18 cellular contexts compared by ENCODE assay signal in the genomic region with DNA sequence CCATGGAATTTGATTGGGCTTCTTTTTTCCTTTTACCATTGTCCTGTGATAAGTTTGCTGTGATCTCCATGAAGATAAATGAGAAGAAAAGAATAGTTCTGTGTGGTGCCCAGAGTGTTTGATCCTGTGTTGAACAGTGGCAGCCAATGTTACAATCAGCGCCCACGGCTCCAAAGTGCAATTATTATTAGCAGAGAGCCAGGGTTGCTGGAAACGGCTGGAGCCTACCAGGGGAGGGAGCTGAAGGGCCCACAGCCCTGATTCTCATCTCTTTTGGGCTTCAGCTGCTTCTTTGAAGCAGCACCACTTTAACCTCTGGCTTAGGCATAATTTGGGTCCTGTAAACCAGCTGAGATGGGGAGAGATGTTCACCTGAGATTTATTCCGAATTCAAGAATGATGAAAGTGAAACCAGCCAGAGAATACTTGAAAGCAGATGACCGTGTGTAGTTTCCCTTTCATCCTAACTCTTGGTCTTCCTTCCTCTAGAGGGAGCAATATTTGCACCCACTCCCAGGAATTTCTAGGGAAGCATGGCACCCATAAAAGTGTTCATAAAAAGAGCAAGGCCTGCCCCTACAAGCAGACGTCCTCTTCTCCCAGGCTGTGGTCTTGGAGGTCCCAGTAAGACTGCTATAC.
DNase-seq lines count a peak whose midpoint lies in the region; ATAC-seq, FAIRE-seq and TF ChIP-seq lines count a peak whose summit lies in the region.
"Had no signal": no experiment of that assay in that cellular context is flagged by ENCODE, and none has a peak within 500 bp of the region (broad histone marks: within the 10 kb centered on the region; RNA-seq: fewer than 3 reads in every experiment).

No MANE protein-coding gene starts in this region.

- dilution Hi-C loops in keratinocyte (cut with MboI; ENCODE audit: extremely low pct_ligation_motif_present, low sequenced_read_pairs) = no loop called here

- no peaks in the 10 kb centered on the region for H3K79me2 ChIP-seq in keratinocyte (ENCODE audit: control insufficient read depth, insufficient read depth, low read length)
- H3K79me2 ChIP-seq: parathyroid adenoma had no signal

- H3K27me3 ChIP-seq in GM06990 (replicated peaks; ENCODE audit: control insufficient read depth, insufficient read depth, low read length) (no peaks in the 10 kb centered on the region), keratinocyte (ENCODE audit: control insufficient read depth, extremely low read depth, insufficient read depth, low read length) (no peaks in the 10 kb centered on the region)
- no peaks in the 10 kb centered on the region for H3K27me3 ChIP-seq in CD8-positive, alpha-beta T cell (ENCODE audit: insufficient read depth, low read length)
- H3K27me3 ChIP-seq: upper lobe of right lung had no signal

- POLR2A ChIA-PET in CD8-positive, alpha-beta T cell (lab: Charles Lee) = no interaction called here

- CTCF ChIA-PET in CD8-positive, alpha-beta T cell (lab: Charles Lee) = no interaction called here

- no peaks in the 10 kb centered on the region for H3K9me1 ChIP-seq in keratinocyte (ENCODE audit: control insufficient read depth, extremely low read depth, insufficient read depth, low read length)

- H3K4me1 Mint-ChIP-seq in stimulated activated naive B cell treated with anti-CD40 and anti-IgM and Interleukin-4, amounts not matched to agents 10 μg/mL and 1 μg/mL and 100 μg/mL, for 72 hours = peaks cover 5 to 7% of the 10 kb centered on the region in 2 donors
- H3K4me1 Mint-ChIP-seq in nephron progenitor cell = no peaks in the 10 kb centered on the region
- H3K4me1 Mint-ChIP-seq in CD8-positive, alpha-beta T cell (ENCODE audit: low read depth) = no peaks in the 10 kb centered on the region
- H3K4me1 Mint-ChIP-seq: stimulated activated effector memory CD8-positive, alpha-beta T cell treated with anti-CD3 and anti-CD28 coated beads, Interleukin-12 subunit alpha, Interleukin-12 subunit beta, amount 100 ng/mL, for 72 hours; T-helper 17 cell had no signal

- FAIRE-seq in keratinocyte (lab: Jason Lieb, UNC) = no peak
- FAIRE-seq: astrocyte, kidney had no signal

- no peaks in the 10 kb centered on the region for H3K9me3 ChIP-seq in keratinocyte (ENCODE audit: control insufficient read depth, low read depth, low read length)
- no peaks in the 10 kb centered on the region for H3K9me3 ChIP-seq in CD8-positive, alpha-beta T cell (ENCODE audit: low read length)

- no peaks in the 10 kb centered on the region for H3K27me3 Mint-ChIP-seq in stimulated activated naive B cell treated with anti-CD40 and anti-IgM and Interleukin-4, amounts not matched to agents 10 μg/mL and 1 μg/mL and 100 μg/mL, for 72 hours
- H3K27me3 Mint-ChIP-seq in nephron progenitor cell (ENCODE audit: low read depth, poor library complexity) = peaks cover 12% of the 10 kb centered on the region
- no peaks in the 10 kb centered on the region for H3K27me3 Mint-ChIP-seq in CD8-positive, alpha-beta T cell (ENCODE audit: low read depth)
- H3K27me3 Mint-ChIP-seq: T-helper 17 cell had no signal

- DNase-seq in GM06990 (ENCODE audit: extremely low read depth, insufficient read length) (no peak), SK-MEL-5 (ENCODE audit: low read depth, low spot score) (peak; percentile 22), keratinocyte (ENCODE audit: low read depth, low spot score) (no peak), nephron progenitor cell (no peak)
- no peak for DNase-seq in stimulated activated naive B cell treated with anti-CD40 and anti-IgM and Interleukin-4, amounts not matched to agents 10 μg/mL and 1 μg/mL and 100 μg/mL, for 72 hours
- no peak for DNase-seq in CD8-positive, alpha-beta T cell
- DNase-seq: activated CD4-positive, CD25-positive, alpha-beta regulatory T cell treated with anti-CD3 and anti-CD28 coated beads, Interleukin-2, amount 50 U/mL, for 72 hours; activated naive CD4-positive, alpha-beta T cell treated with Interleukin-2 at 50 U/mL for 16 hours; kidney; NCI-H187 treated with DMSO at 0.1 percent for 48 hours; NCI-H510A treated with DMSO at 0.1 percent for 48 hours; T-helper 17 cell; upper lobe of right lung had no signal

- no peak overlapping the region for H3K4me2 ChIP-seq in keratinocyte (ENCODE audit: control insufficient read depth, extremely low read depth, insufficient read depth, low read depth, low read length)

- H3K27ac ChIP-seq in 22Rv1 = no peak overlapping the region
- H3K27ac ChIP-seq in keratinocyte (ENCODE audit: control insufficient read depth, insufficient read depth, low read length) = no peak overlapping the region
- no peak overlapping the region for H3K27ac ChIP-seq in CD8-positive, alpha-beta T cell (ENCODE audit: low read depth, low read length)
- H3K27ac ChIP-seq: parathyroid adenoma, upper lobe of right lung had no signal

- H3K4me1 ChIP-seq in keratinocyte (ENCODE audit: control insufficient read depth, extremely low read depth, insufficient read depth, low read length) = no peaks in the 10 kb centered on the region
- no peaks in the 10 kb centered on the region for H3K4me1 ChIP-seq in CD8-positive, alpha-beta T cell (ENCODE audit: insufficient read depth, low read length)
- H3K4me1 ChIP-seq: parathyroid adenoma, upper lobe of right lung had no signal

- H3K27ac Mint-ChIP-seq in stimulated activated naive B cell treated with anti-CD40 and anti-IgM and Interleukin-4, amounts not matched to agents 10 μg/mL and 1 μg/mL and 100 μg/mL, for 72 hours = no peak overlapping the region
- H3K27ac Mint-ChIP-seq in nephron progenitor cell = no peak overlapping the region
- H3K27ac Mint-ChIP-seq in CD8-positive, alpha-beta T cell = no peak overlapping the region
- H3K27ac Mint-ChIP-seq: stimulated activated effector memory CD8-positive, alpha-beta T cell treated with anti-CD3 and anti-CD28 coated beads, Interleukin-12 subunit alpha, Interleukin-12 subunit beta, amount 100 ng/mL, for 72 hours; T-helper 17 cell had no signal

- no peaks in the 10 kb centered on the region for H3K36me3 ChIP-seq in GM06990 (ENCODE audit: control insufficient read depth, insufficient read depth, low read length)
- no peaks in the 10 kb centered on the region for H3K36me3 ChIP-seq in keratinocyte (ENCODE audit: control insufficient read depth in 2 of 2, extremely low read depth in 1 of 2, insufficient read depth in 2 of 2, low read length in 2 of 2)
- no peaks in the 10 kb centered on the region for H3K36me3 ChIP-seq in CD8-positive, alpha-beta T cell (ENCODE audit: insufficient read depth, low read length)
- H3K36me3 ChIP-seq: upper lobe of right lung had no signal

- TF ChIP-seq CTCF in 22Rv1 (IDR thresholded peaks at IDR 0.05) (peak; percentile 23), GM06990 (IDR thresholded peaks at IDR 0.05; ENCODE audit: insufficient read depth, low read length, poor library complexity, severe bottlenecking) (peak; percentile 6), keratinocyte (optimal IDR thresholded peaks at IDR 0.05 in 1 of 3, IDR thresholded peaks at IDR 0.05 in 1 of 3, conservative IDR thresholded peaks at IDR 0.05 in 1 of 3; ENCODE audit: extremely low read depth in 1 of 3, insufficient read depth in 2 of 3, low read length in 3 of 3) (peak in 2 of 3 experiments; percentile 7 to 11), nephron progenitor cell (IDR thresholded peaks at IDR 0.05) (no peak)
- TF ChIP-seq CTCF in CD8-positive, alpha-beta T cell (IDR thresholded peaks at IDR 0.05) = no peak

- H3K9ac ChIP-seq in keratinocyte (ENCODE audit: control insufficient read depth, extremely low read depth, insufficient read depth, low read length) = no peak overlapping the region
- H3K9ac ChIP-seq: parathyroid adenoma had no signal

- in situ Hi-C loops in SK-MEL-5 (cut with HindIII; ENCODE audit: low pct_unique_long_range_greater_than_20kb, low sequenced_read_pairs) = no loop called here

- H2AFZ ChIP-seq in keratinocyte (ENCODE audit: control insufficient read depth, low read length) = no peak overlapping the region
- H2AFZ ChIP-seq: parathyroid adenoma had no signal

- no peak for ATAC-seq in stimulated activated naive B cell treated with anti-CD40 and anti-IgM and Interleukin-4, amounts not matched to agents 10 μg/mL and 1 μg/mL and 100 μg/mL, for 72 hours (replicated peaks)
- no peak for ATAC-seq in CD8-positive, alpha-beta T cell
- ATAC-seq in GM21737 (IDR thresholded peaks at IDR 0.05; ENCODE audit: unreplicated experiment) = no peak
- ATAC-seq: stimulated activated effector memory CD8-positive, alpha-beta T cell treated with anti-CD3 and anti-CD28 coated beads, Interleukin-12 subunit alpha, Interleukin-12 subunit beta, amount 100 ng/mL, for 72 hours; T-helper 17 cell; upper lobe of right lung had no signal

- H4K20me1 ChIP-seq in keratinocyte (ENCODE audit: control insufficient read depth, extremely low read depth, insufficient read depth, low read length) = no peaks in the 10 kb centered on the region

- no peak overlapping the region for H3K4me3 Mint-ChIP-seq in stimulated activated naive B cell treated with anti-CD40 and anti-IgM and Interleukin-4, amounts not matched to agents 10 μg/mL and 1 μg/mL and 100 μg/mL, for 72 hours
- H3K4me3 Mint-ChIP-seq in nephron progenitor cell = no peak overlapping the region
- H3K4me3 Mint-ChIP-seq in CD8-positive, alpha-beta T cell = no peak overlapping the region
- H3K4me3 Mint-ChIP-seq: stimulated activated effector memory CD8-positive, alpha-beta T cell treated with anti-CD3 and anti-CD28 coated beads, Interleukin-12 subunit alpha, Interleukin-12 subunit beta, amount 100 ng/mL, for 72 hours; T-helper 17 cell had no signal

- peaks cover 15% of the 10 kb centered on the region in 2 donors for H3K9me3 Mint-ChIP-seq in stimulated activated naive B cell treated with anti-CD40 and anti-IgM and Interleukin-4, amounts not matched to agents 10 μg/mL and 1 μg/mL and 100 μg/mL, for 72 hours
- peaks cover 25% of the 10 kb centered on the region for H3K9me3 Mint-ChIP-seq in nephron progenitor cell
- H3K9me3 Mint-ChIP-seq in CD8-positive, alpha-beta T cell = peaks cover 15% of the 10 kb centered on the region

- intact Hi-C loops in CD8-positive, alpha-beta T cell (cut with DNase I, micrococcal nuclease) = no loop called here

- H3K4me3 ChIP-seq in GM06990 (replicated peaks; ENCODE audit: low read depth, low read length) (no peak overlapping the region), keratinocyte (ENCODE audit: control insufficient read depth in 2 of 3, extremely low read depth in 1 of 3, insufficient read depth in 2 of 3, low read depth in 1 of 3, low read length in 3 of 3) (no peak overlapping the region)
- no peak overlapping the region for H3K4me3 ChIP-seq in CD8-positive, alpha-beta T cell (ENCODE audit: low read depth, low read length)
- H3K4me3 ChIP-seq: upper lobe of right lung had no signal

- peaks cover 8 to 14% of the 10 kb centered on the region in 2 donors for H3K36me3 Mint-ChIP-seq in stimulated activated naive B cell treated with anti-CD40 and anti-IgM and Interleukin-4, amounts not matched to agents 10 μg/mL and 1 μg/mL and 100 μg/mL, for 72 hours
- H3K36me3 Mint-ChIP-seq in nephron progenitor cell (ENCODE audit: low read depth) = peaks cover 5% of the 10 kb centered on the region
- no peaks in the 10 kb centered on the region for H3K36me3 Mint-ChIP-seq in CD8-positive, alpha-beta T cell
- H3K36me3 Mint-ChIP-seq: stimulated activated effector memory CD8-positive, alpha-beta T cell treated with anti-CD3 and anti-CD28 coated beads, Interleukin-12 subunit alpha, Interleukin-12 subunit beta, amount 100 ng/mL, for 72 hours had no signal

Comparison
In these comparisons a context has a peak if more than half of its experiments do, and no peak if none do; other contexts are left out.
1. CTCF ChIP-seq: peak in 22Rv1 (single experiment), GM06990 (single experiment) and keratinocyte (2 of 3); none in nephron progenitor cell (single experiment) and CD8-positive, alpha-beta T cell (single experiment).